ENCODE assay signal across 9 cellular contexts in the genomic region with DNA sequence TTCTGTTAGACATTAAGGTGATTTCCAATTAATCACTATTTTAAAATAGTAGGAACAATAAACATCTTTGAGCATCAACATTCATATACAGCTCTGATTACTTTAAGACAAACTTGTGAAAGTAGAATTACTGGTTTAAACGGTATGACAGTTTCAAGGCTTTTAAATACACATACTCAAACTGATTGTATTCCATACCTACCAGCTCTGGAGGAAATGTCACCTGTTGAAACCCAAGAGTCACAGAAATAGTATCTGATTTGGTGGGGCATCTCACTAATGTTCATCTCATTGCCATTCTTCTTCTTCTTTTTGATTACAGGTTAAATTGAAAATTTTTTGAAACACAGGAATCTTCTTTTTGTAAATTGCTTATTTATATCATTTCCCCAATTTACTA.
"Had no signal": no experiment of that assay in that cellular context is flagged by ENCODE, and none has a peak within 500 bp of the region (broad histone marks: within the 10 kb centered on the region; RNA-seq: fewer than 3 reads in every experiment).

No MANE protein-coding gene starts in this region.

- ATAC-seq: HCT116, K562 had no signal

- H2AFZ ChIP-seq: GM23248 had no signal

- H3K4me3 Mint-ChIP-seq: HFFc6 had no signal

- H3K9ac ChIP-seq: GM23248 had no signal

- FAIRE-seq: HTR-8/SVneo, K562 had no signal

- H3K9me3 ChIP-seq: HAP-1 had no signal

- H3K27ac ChIP-seq: GM23248 had no signal

- H3K4me3 ChIP-seq: GM23248, HAP-1, K562 had no signal

- H3K27ac Mint-ChIP-seq: HFFc6 had no signal

- DNase-seq: GM23248, GOT3, H7, HFFc6, IMR-90 had no signal
